21 cellular contexts compared by ENCODE assay signal in the genomic region with DNA sequence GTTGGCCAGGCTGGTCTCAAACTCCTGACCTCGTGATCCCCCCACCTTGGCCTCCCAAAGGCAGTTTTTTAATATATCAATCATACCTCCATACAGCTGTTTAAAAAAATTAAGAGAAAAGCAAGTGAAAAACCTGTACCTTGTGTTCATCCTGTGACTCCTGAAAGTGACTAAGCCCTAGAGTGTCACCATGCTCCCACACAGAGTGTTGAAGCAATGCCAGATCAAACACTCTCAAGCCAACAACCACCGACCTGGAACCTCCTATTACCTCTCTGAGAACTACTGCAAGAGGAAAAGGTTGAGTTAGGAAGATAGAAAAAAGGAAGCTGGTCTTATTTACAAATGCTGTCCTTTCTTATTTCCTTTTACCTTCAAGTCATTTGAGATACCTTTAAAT.
A peak's percentile ranks its signal among the peaks of the same experiment; 100 is the strongest.
DNase-seq lines count a peak whose midpoint lies in the region; ATAC-seq, FAIRE-seq and TF ChIP-seq lines count a peak whose summit lies in the region.
"Had no signal": no experiment of that assay in that cellular context is flagged by ENCODE, and none has a peak within 500 bp of the region (broad histone marks: within the 10 kb centered on the region; RNA-seq: fewer than 3 reads in every experiment).

No MANE protein-coding gene starts in this region.

- H2AK5ac ChIP-seq in mesendoderm (ENCODE audit: low read length), result no peak overlapping the region

- ATAC-seq in HG03280 (IDR thresholded peaks at IDR 0.05; ENCODE audit: unreplicated experiment), result no peak
- ATAC-seq: activated CD8-positive, alpha-beta memory T cell treated with anti-CD3 and anti-CD28 coated beads, Interleukin-2, amount 10 ng/mL, durations not matched to agents 7 days and 5 days; natural killer cell treated with Interleukin-12 subunit alpha and Interleukin-12 subunit beta and Interleukin-15 and Interleukin-18, amount 100 ng/mL, for 72 hours had no signal

- H3K4me3 ChIP-seq in LNCaP clone FGC (ENCODE audit: low read depth, low read length), result no peak overlapping the region
- H3K4me3 ChIP-seq in bronchial epithelial cell (ENCODE audit: low read depth, low read length), result no peak overlapping the region
- H3K4me3 ChIP-seq in mesendoderm (ENCODE audit: low read length), result no peak overlapping the region
- H3K4me3 ChIP-seq: prostate gland had no signal

- no peak for FAIRE-seq in bronchial epithelial cell (lab: Jason Lieb, UNC)
- FAIRE-seq: colon, frontal cortex had no signal

- no peak overlapping the region for H3K27ac ChIP-seq in mesendoderm (ENCODE audit: low read depth, low read length)
- H3K27ac ChIP-seq: HL-60, prostate gland had no signal

- H3K9ac ChIP-seq in mesendoderm (ENCODE audit: low read length), result no peak overlapping the region

- H3K56ac ChIP-seq in mesendoderm (ENCODE audit: low read length), result no peak overlapping the region

- no peak overlapping the region for H4K5ac ChIP-seq in mesendoderm (ENCODE audit: low read length)

- no CpG with 5 or more reads among the region's 2 CpGs for WGBS in mesendoderm (ENCODE audit: extremely low coverage, insufficient coverage, low lambda C conversion rate)

- no peak overlapping the region for H3K4ac ChIP-seq in mesendoderm (ENCODE audit: low read depth, low read length)

- H3K23ac ChIP-seq in mesendoderm (ENCODE audit: low read length), result no peak overlapping the region

- DNase-seq in DMS79 (lab: John Stamatoyannopoulos, UW), result peak; percentile 23
- peak; percentile 81 for DNase-seq in LNCaP clone FGC (ENCODE audit: low read depth)
- peak; percentile 61 for DNase-seq in bronchial epithelial cell (ENCODE audit: low read depth)
- DNase-seq in renal cortical epithelial cell (ENCODE audit: low read depth), result peak; percentile 96
- DNase-seq in GM13977 (ENCODE audit: low spot score), result no peak
- DNase-seq in KBM-7, result no peak
- no peak for DNase-seq in mesendoderm
- DNase-seq: activated CD8-positive, alpha-beta memory T cell treated with anti-CD3 and anti-CD28 coated beads, Interleukin-2, amount 10 ng/mL, durations not matched to agents 7 days and 5 days; activated gamma-delta T cell treated with Interleukin-2 at 50 U/mL for 16 hours; anterior cingulate cortex; BE2C; Kasumi-1; NCI-H1694; NCI-H748 treated with DMSO at 0.1 percent for 48 hours; Right ventricle myocardium superior had no signal

- H3K27me3 ChIP-seq in bronchial epithelial cell (ENCODE audit: control insufficient read depth, insufficient read depth, low read length) (no peaks in the 10 kb centered on the region), mesendoderm (ENCODE audit: insufficient read depth, low read length, poor library complexity) (no peaks in the 10 kb centered on the region)
- H3K27me3 ChIP-seq: BE2C had no signal

- H2BK5ac ChIP-seq in mesendoderm (ENCODE audit: low read length), result no peak overlapping the region

- H3K36me3 ChIP-seq in bronchial epithelial cell (ENCODE audit: control insufficient read depth, insufficient read depth, low read length), result no peaks in the 10 kb centered on the region
- H3K36me3 ChIP-seq in mesendoderm (ENCODE audit: control insufficient read depth, insufficient read depth, low read length), result no peaks in the 10 kb centered on the region
- H3K36me3 ChIP-seq: BE2C, prostate gland had no signal

- no peak overlapping the region for H3K18ac ChIP-seq in mesendoderm (ENCODE audit: low read length)

- H2BK120ac ChIP-seq in mesendoderm (ENCODE audit: low read depth, low read length), result no peak overlapping the region

- H3K4me2 ChIP-seq in mesendoderm (ENCODE audit: low read length), result no peak overlapping the region

- no peaks in the 10 kb centered on the region for H3K79me2 ChIP-seq in mesendoderm (ENCODE audit: control insufficient read depth, insufficient read depth, low read length)

- peaks cover 3% of the 10 kb centered on the region for H3K4me1 ChIP-seq in mesendoderm (ENCODE audit: control insufficient read depth, low read depth, low read length)
- H3K4me1 ChIP-seq: BE2C, prostate gland had no signal

- no peak overlapping the region for H2BK15ac ChIP-seq in mesendoderm (replicated peaks; ENCODE audit: low read depth)

- no peak overlapping the region for H4K8ac ChIP-seq in mesendoderm (ENCODE audit: low read depth, low read length)

- TF ChIP-seq CTCF in LNCaP clone FGC (IDR thresholded peaks at IDR 0.05; ENCODE audit: control insufficient read depth, extremely low read depth, insufficient read depth) (no peak), bronchial epithelial cell (IDR thresholded peaks at IDR 0.05; ENCODE audit: insufficient read depth, low read length, severe bottlenecking) (no peak), GM13977 (IDR thresholded peaks at IDR 0.05; ENCODE audit: extremely low read depth, insufficient read depth, missing control alignments) (no peak)

- in situ Hi-C loops in GM13977 (cut with MboI; ENCODE audit: low pct_unique_long_range_greater_than_20kb, low sequenced_read_pairs, unreplicated experiment), result no loop called here
- in situ Hi-C loops in KBM-7 (cut with MboI; ENCODE audit: low pct_unique_long_range_greater_than_20kb, low sequenced_read_pairs), result no loop called here

- H3K79me1 ChIP-seq in mesendoderm (ENCODE audit: low read length), result no peaks in the 10 kb centered on the region

Comparison
In these comparisons a context has a peak if more than half of its experiments do, and no peak if none do; other contexts are left out.
1. DNase-seq: peak in DMS79 (single experiment), LNCaP clone FGC (single experiment), bronchial epithelial cell (single experiment) and renal cortical epithelial cell (single experiment); none in GM13977 (single experiment), KBM-7 (single experiment) and mesendoderm (single experiment).